1 cellular context compared by ENCODE assay signal in genomic region chr6:33599413-33599911, GRCh38.
TF ChIP-seq lines count a peak whose summit lies in the region.

No MANE protein-coding gene starts in this region.

TF ChIP-seq in K562, 482 proteins besides CTCF, POLR2A, EP300 and RAD21:
- TF ChIP-seq, protein P1, sequence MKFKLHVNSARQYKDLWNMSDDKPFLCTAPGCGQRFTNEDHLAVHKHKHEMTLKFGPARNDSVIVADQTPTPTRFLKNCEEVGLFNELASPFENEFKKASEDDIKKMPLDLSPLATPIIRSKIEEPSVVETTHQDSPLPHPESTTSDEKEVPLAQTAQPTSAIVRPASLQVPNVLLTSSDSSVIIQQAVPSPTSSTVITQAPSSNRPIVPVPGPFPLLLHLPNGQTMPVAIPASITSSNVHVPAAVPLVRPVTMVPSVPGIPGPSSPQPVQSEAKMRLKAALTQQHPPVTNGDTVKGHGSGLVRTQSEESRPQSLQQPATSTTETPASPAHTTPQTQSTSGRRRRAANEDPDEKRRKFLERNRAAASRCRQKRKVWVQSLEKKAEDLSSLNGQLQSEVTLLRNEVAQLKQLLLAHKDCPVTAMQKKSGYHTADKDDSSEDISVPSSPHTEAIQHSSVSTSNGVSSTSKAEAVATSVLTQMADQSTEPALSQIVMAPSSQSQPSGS (CRISPR knock-in tag; IDR thresholded peaks at IDR 0.05) = 0 out of 2 replicates have a peak, but pooled peaks have one; percentile 31
- no peak for TF ChIP-seq WHSC1 (IDR thresholded peaks at IDR 0.05; ENCODE audit: low read length)
TF ChIP-seq in K562: peak in this region for 1.
